ENCODE assay signal across 23 cellular contexts in the genomic region with DNA sequence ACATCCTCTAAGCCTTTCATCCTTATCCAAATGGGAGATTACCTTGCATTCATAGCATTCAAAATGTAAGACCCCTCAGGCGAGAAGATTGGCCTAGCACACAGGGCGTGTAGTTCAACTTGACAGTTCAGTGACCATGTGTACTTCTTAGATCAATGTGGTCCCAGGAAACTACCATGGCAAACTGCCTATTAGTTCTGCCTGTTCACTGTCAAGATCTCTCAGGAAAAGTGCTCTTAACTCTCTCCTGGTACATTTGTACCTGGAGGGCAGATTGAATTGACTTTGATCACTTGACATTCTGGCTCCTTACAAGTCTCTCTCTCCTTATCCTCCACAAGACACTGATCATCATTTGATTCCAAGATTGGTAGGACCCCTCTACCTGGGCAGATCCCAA.
DNase-seq lines count a peak whose midpoint lies in the region; ATAC-seq and TF ChIP-seq lines count a peak whose summit lies in the region.
"Had no signal": no experiment of that assay in that cellular context is flagged by ENCODE, and none has a peak within 500 bp of the region (broad histone marks: within the 10 kb centered on the region; RNA-seq: fewer than 3 reads in every experiment).

No MANE protein-coding gene starts in this region.

- no peak overlapping the region for H3K9ac ChIP-seq in rectal smooth muscle tissue (ENCODE audit: low read length)

- no peak for TF ChIP-seq POLR2A in adrenal gland (IDR thresholded peaks at IDR 0.05)
- TF ChIP-seq POLR2A in tibial nerve (IDR thresholded peaks at IDR 0.05), result no peak

- H3K27ac ChIP-seq in adrenal gland, result peak overlapping the region in 3 of 5 donors; percentile 1 to 56 (median 40)
- H3K27ac ChIP-seq in rectal smooth muscle tissue (ENCODE audit: low read depth, low read length), result peak overlapping the region; percentile 51
- peak overlapping the region in 3 of 4 donors; percentile 48 to 71 (median 63) for H3K27ac ChIP-seq in tibial nerve
- H3K27ac ChIP-seq in psoas muscle, result no peak overlapping the region
- H3K27ac ChIP-seq: SJSA1 had no signal

- H3K4me1 ChIP-seq in adrenal gland (replicated peaks in 1 of 2) (peaks cover 0 to 24% of the 10 kb centered on the region in 2 donors), rectal smooth muscle tissue (ENCODE audit: control insufficient read depth, insufficient read depth, low read length) (peaks cover 10% of the 10 kb centered on the region), tibial nerve (peaks cover 0 to 25% (median 10%) of the 10 kb centered on the region in 4 donors), psoas muscle (peaks cover 17% of the 10 kb centered on the region)
- H3K4me1 ChIP-seq: BE2C, SJSA1 had no signal

- TF ChIP-seq EP300 in tibial nerve (IDR thresholded peaks at IDR 0.05), result no peak

- DNase-seq in Right ventricle myocardium inferior (ENCODE audit: missing footprints), result no peak
- no peak for DNase-seq in left cardiac atrium
- DNase-seq in adrenal gland, result no peak
- DNase-seq in tibial nerve (ENCODE audit: low spot score in 2 of 2), result no peak
- DNase-seq in activated naive CD4-positive, alpha-beta T cell (lab: John Stamatoyannopoulos, UW), result no peak
- DNase-seq in left colon, result no peak
- no peak for DNase-seq in psoas muscle
- DNase-seq: 8988T, ACHN, BE2C, Calu3, H7, Kasumi-1, MV-4-11, NCI-H1105 treated with DMSO at 0.1 percent for 48 hours, NCI-H146, NCI-H1930, NCI-H2107, NCI-H524 treated with DMSO at 0.1 percent for 48 hours, NCI-H774 had no signal

- TF ChIP-seq CTCF in adrenal gland (IDR thresholded peaks at IDR 0.05) (no peak), tibial nerve (IDR thresholded peaks at IDR 0.05) (no peak), psoas muscle (IDR thresholded peaks at IDR 0.05) (no peak)

- H3K36me3 ChIP-seq in adrenal gland (replicated peaks in 1 of 2) (no peaks in the 10 kb centered on the region), rectal smooth muscle tissue (ENCODE audit: control insufficient read depth, insufficient read depth, low read length) (no peaks in the 10 kb centered on the region), tibial nerve (no peaks in the 10 kb centered on the region), psoas muscle (ENCODE audit: insufficient read depth in 1 of 2, low read depth in 1 of 2) (no peaks in the 10 kb centered on the region)
- H3K36me3 ChIP-seq: BE2C, SJSA1 had no signal

- ATAC-seq in Right ventricle myocardium inferior, result peak; percentile 10
- ATAC-seq in left cardiac atrium, result no peak
- no peak for ATAC-seq in left colon
- ATAC-seq in psoas muscle, result no peak
- ATAC-seq: K562 had no signal

- H3K4me3 ChIP-seq in adrenal gland, result no peak overlapping the region
- no peak overlapping the region for H3K4me3 ChIP-seq in rectal smooth muscle tissue (ENCODE audit: low read length)
- no peak overlapping the region for H3K4me3 ChIP-seq in tibial nerve
- H3K4me3 ChIP-seq in psoas muscle, result no peak overlapping the region
- H3K4me3 ChIP-seq: K562, SJSA1 had no signal

- intact Hi-C loops in Right ventricle myocardium inferior (cut with DNase I), result no loop called here
- intact Hi-C loops in left cardiac atrium (cut with DNase I), result no loop called here
- intact Hi-C loops in adrenal gland (cut with DNase I), result no loop called here
- intact Hi-C loops in left colon (cut with DNase I, micrococcal nuclease), result no loop called here
- intact Hi-C loops in psoas muscle (cut with DNase I), result no loop called here

- H3K27me3 ChIP-seq in adrenal gland (no peaks in the 10 kb centered on the region), rectal smooth muscle tissue (ENCODE audit: control insufficient read depth, insufficient read depth, low read length) (no peaks in the 10 kb centered on the region), tibial nerve (no peaks in the 10 kb centered on the region), psoas muscle (ENCODE audit: insufficient read depth in 3 of 3, low read length in 2 of 3) (no peaks in the 10 kb centered on the region)
- H3K27me3 ChIP-seq: BE2C, SJSA1 had no signal

- 44 to 60% (median 52%) methylated on average over 2 of the region's 2 CpGs for WGBS in adrenal gland, 4 donors
- 23 to 33% methylated on average over 2 of the region's 2 CpGs for WGBS in tibial nerve, 2 donors
- WGBS in psoas muscle, 3 donors, result 34 to 47% (median 43%) methylated on average over 2 of the region's 2 CpGs

- H3K9me3 ChIP-seq in adrenal gland (replicated peaks in 1 of 3) (no peaks in the 10 kb centered on the region), tibial nerve (no peaks in the 10 kb centered on the region), psoas muscle (no peaks in the 10 kb centered on the region)
- H3K9me3 ChIP-seq: BE2C, SJSA1 had no signal
